20 cellular contexts compared by ENCODE assay signal in genomic region chr21:29748391-29749167, GRCh38.
A peak's percentile ranks its signal among the peaks of the same experiment; 100 is the strongest.
DNase-seq lines count a peak whose midpoint lies in the region; ATAC-seq and TF ChIP-seq lines count a peak whose summit lies in the region.
"Had no signal": no experiment of that assay in that cellular context is flagged by ENCODE, and none has a peak within 500 bp of the region (broad histone marks: within the 10 kb centered on the region; RNA-seq: fewer than 3 reads in every experiment).

No MANE protein-coding gene starts in this region.

- H3K36me3 Mint-ChIP-seq in MCF 10A (ENCODE audit: insufficient read depth, unreplicated experiment) = no peaks in the 10 kb centered on the region
- no peaks in the 10 kb centered on the region for H3K36me3 Mint-ChIP-seq in activated CD4-positive, alpha-beta memory T cell treated with anti-CD3 and anti-CD28 coated beads for 36 hours

- TF ChIP-seq CTCF in breast epithelium (IDR thresholded peaks at IDR 0.05) = no peak
- no peak for TF ChIP-seq CTCF in MCF 10A (IDR thresholded peaks at IDR 0.05; ENCODE audit: unreplicated experiment)
- TF ChIP-seq CTCF in brain microvascular endothelial cell (IDR thresholded peaks at IDR 0.05; ENCODE audit: low read depth, low read length, missing control alignments) = no peak

- no peak overlapping the region for H3K27ac Mint-ChIP-seq in MCF 10A (ENCODE audit: low read depth, unreplicated experiment)
- H3K27ac Mint-ChIP-seq in activated CD4-positive, alpha-beta memory T cell treated with anti-CD3 and anti-CD28 coated beads for 36 hours = no peak overlapping the region

- no peak for DNase-seq in breast epithelium (ENCODE audit: low spot score in 2 of 2)
- no peak for DNase-seq in MCF 10A (ENCODE audit: unreplicated experiment)
- peak in 7 of 61 donors; percentile 3 to 17 (median 9) for DNase-seq in caudate nucleus (lab: John Stamatoyannopoulos, UW)
- DNase-seq in head of caudate nucleus = peak in 22 of 42 donors; percentile 8 to 55 (median 22)
- peak; percentile 57 for DNase-seq in superior temporal gyrus (ENCODE audit: extremely low spot score)
- DNase-seq in activated CD4-positive, alpha-beta memory T cell treated with anti-CD3 and anti-CD28 coated beads for 36 hours = no peak
- DNase-seq in brain microvascular endothelial cell = no peak
- DNase-seq: 8988T, COR-L47, DMS153, EL, MM.1S, NCI-H1105 treated with DMSO at 0.1 percent for 48 hours, NCI-H187, NCI-H446 treated with DMSO at 0.1 percent for 48 hours, SHP77 had no signal

- no peak for TF ChIP-seq POLR2A in breast epithelium (IDR thresholded peaks at IDR 0.05)

- H3K27me3 Mint-ChIP-seq in MCF 10A (ENCODE audit: insufficient read depth, unreplicated experiment) = peaks cover 11% of the 10 kb centered on the region
- no peaks in the 10 kb centered on the region for H3K27me3 Mint-ChIP-seq in activated CD4-positive, alpha-beta memory T cell treated with anti-CD3 and anti-CD28 coated beads for 36 hours

- H3K36me3 ChIP-seq in breast epithelium (no peaks in the 10 kb centered on the region), brain microvascular endothelial cell (replicated peaks) (no peaks in the 10 kb centered on the region)
- H3K36me3 ChIP-seq: BLaER1 treated with 17β-estradiol and CSF1 and Interleukin-3, amounts not matched to agents 10 nM and 100 nM had no signal

- H3K9me3 Mint-ChIP-seq in MCF 10A (ENCODE audit: unreplicated experiment) = no peaks in the 10 kb centered on the region
- no peaks in the 10 kb centered on the region for H3K9me3 Mint-ChIP-seq in activated CD4-positive, alpha-beta memory T cell treated with anti-CD3 and anti-CD28 coated beads for 36 hours

- no TSS peak for BruUV-seq in MCF 10A (replicated peaks; lab: Mats Ljungman, UMichigan)

- H3K4me3 Mint-ChIP-seq in MCF 10A (ENCODE audit: unreplicated experiment) = no peak overlapping the region
- no peak overlapping the region for H3K4me3 Mint-ChIP-seq in activated CD4-positive, alpha-beta memory T cell treated with anti-CD3 and anti-CD28 coated beads for 36 hours

- H3K27ac ChIP-seq in breast epithelium = peak overlapping the region; percentile 13 to 20
- peak overlapping the region; percentile 78 for H3K27ac ChIP-seq in caudate nucleus (ENCODE audit: low read depth, low read length)
- H3K27ac ChIP-seq in brain microvascular endothelial cell = no peak overlapping the region
- H3K27ac ChIP-seq: BLaER1 treated with 17β-estradiol and CSF1 and Interleukin-3, amounts not matched to agents 10 nM and 100 nM; KMS-11 had no signal

- no peaks in the 10 kb centered on the region for H3K9me3 ChIP-seq in breast epithelium
- H3K9me3 ChIP-seq: BLaER1 treated with 17β-estradiol and CSF1 and Interleukin-3, amounts not matched to agents 10 nM and 100 nM had no signal

- H3K27me3 ChIP-seq in breast epithelium (no peaks in the 10 kb centered on the region), brain microvascular endothelial cell (replicated peaks) (no peaks in the 10 kb centered on the region)
- H3K27me3 ChIP-seq: BLaER1 treated with 17β-estradiol and CSF1 and Interleukin-3, amounts not matched to agents 10 nM and 100 nM had no signal

- CTCF ChIA-PET in MCF 10A (lab: Yijun Ruan, JAX) = interaction anchor here (0.6 to 0.9 kb wide), 2 partner anchors 18 to 204 kb away, joined by 3 read pairs; no protein-coding TSS in a partner anchor
- CTCF ChIA-PET in activated CD4-positive, alpha-beta memory T cell treated with anti-CD3 and anti-CD28 coated beads for 36 hours (lab: Charles Lee) = interaction anchor here (1.0 kb wide), 1 partner anchor 11 kb away, joined by 3 read pairs; no protein-coding TSS in a partner anchor

- no peaks in the 10 kb centered on the region for H3K4me1 ChIP-seq in breast epithelium

- POLR2A ChIA-PET in MCF 10A (lab: Yijun Ruan, JAX) = no interaction called here
- POLR2A ChIA-PET in activated CD4-positive, alpha-beta memory T cell treated with anti-CD3 and anti-CD28 coated beads for 36 hours (lab: Charles Lee) = no interaction called here

- in situ Hi-C loops in brain microvascular endothelial cell (cut with HindIII; ENCODE audit: low pct_ligation_motif_present, low sequenced_read_pairs) = no loop called here

- no peak for ATAC-seq in GM21737 (IDR thresholded peaks at IDR 0.05; ENCODE audit: unreplicated experiment)
- ATAC-seq: Panc1 had no signal

- no peak overlapping the region for H3K4me3 ChIP-seq in breast epithelium
- H3K4me3 ChIP-seq in brain microvascular endothelial cell (ENCODE audit: low read depth, low read length) = no peak overlapping the region
- H3K4me3 ChIP-seq: BLaER1 treated with 17β-estradiol and CSF1 and Interleukin-3, amounts not matched to agents 10 nM and 100 nM had no signal

- intact Hi-C loops in breast epithelium (cut with DNase I; ENCODE audit: low total_unique reads) (no loop called here), MCF 10A (cut with micrococcal nuclease) (no loop called here), head of caudate nucleus (cut with DNase I) (no loop called here)
- intact Hi-C loops in activated CD4-positive, alpha-beta memory T cell treated with anti-CD3 and anti-CD28 coated beads for 36 hours (cut with micrococcal nuclease) = no loop called here

- no peaks in the 10 kb centered on the region for H3K4me1 Mint-ChIP-seq in MCF 10A (ENCODE audit: insufficient read depth, unreplicated experiment)
- no peaks in the 10 kb centered on the region for H3K4me1 Mint-ChIP-seq in activated CD4-positive, alpha-beta memory T cell treated with anti-CD3 and anti-CD28 coated beads for 36 hours (ENCODE audit: low read depth)

Comparison
In these comparisons a context has a peak if more than half of its experiments do, and no peak if none do; other contexts are left out.
1. DNase-seq: peak in head of caudate nucleus (22 of 42) and superior temporal gyrus (single experiment); none in breast epithelium (0 of 2), MCF 10A (single experiment), activated CD4-positive, alpha-beta memory T cell treated with anti-CD3 and anti-CD28 coated beads for 36 hours (single experiment) and brain microvascular endothelial cell (single experiment).